23 cellular contexts compared by ENCODE assay signal in genomic region chr19:1121395-1121794, GRCh38.
"Had no signal": no experiment of that assay in that cellular context is flagged by ENCODE, and none has a peak within 500 bp of the region (broad histone marks: within the 10 kb centered on the region; RNA-seq: fewer than 3 reads in every experiment).

No MANE protein-coding gene starts in this region.

- H3K27me3 Mint-ChIP-seq: naive thymus-derived CD4-positive, alpha-beta T cell; progenitor cell of endocrine pancreas; stimulated activated naive CD8-positive, alpha-beta T cell treated with anti-CD3 and anti-CD28 coated beads, Interleukin-15, Interleukin-2, amounts not matched to agents 100 ng/mL and 50 ng/mL, for 24 hours had no signal

- H3K36me3 ChIP-seq: uterus had no signal

- H3K9me3 ChIP-seq: colonic mucosa, heart left ventricle, pancreas, tibial artery, upper lobe of left lung, uterus had no signal

- H3K9me3 Mint-ChIP-seq: naive thymus-derived CD4-positive, alpha-beta T cell; nephron progenitor cell; stimulated activated effector memory CD8-positive, alpha-beta T cell treated with anti-CD3 and anti-CD28 coated beads, Interleukin-12 subunit alpha, Interleukin-12 subunit beta, amount 100 ng/mL, for 72 hours; stimulated activated naive CD8-positive, alpha-beta T cell treated with anti-CD3 and anti-CD28 coated beads, Interleukin-15, Interleukin-2, amounts not matched to agents 100 ng/mL and 50 ng/mL, for 24 hours had no signal

- H3K4me2 ChIP-seq: smooth muscle cell had no signal

- H3K27me3 ChIP-seq: colonic mucosa, heart left ventricle, pancreas, tibial artery, upper lobe of left lung, uterus had no signal

- DNase-seq: colonic mucosa; dermis blood vessel endothelial cell; erythroblast; hippocampal formation; kidney glomerular epithelial cell; mammary epithelial cell; naive thymus-derived CD4-positive, alpha-beta T cell; nephron progenitor cell; nucleus accumbens; stimulated activated CD4-positive, alpha-beta T cell treated with anti-CD3 and anti-CD28 coated beads, Interleukin-4, amount 100 ng/mL, for 1 hour; stimulated activated CD8-positive, alpha-beta memory T cell treated with anti-CD3 and anti-CD28 coated beads, Interleukin-4, amount 100 ng/mL, for 48 hours; tibial artery; uterus had no signal

- H3K27ac Mint-ChIP-seq: nephron progenitor cell; progenitor cell of endocrine pancreas; stimulated activated effector memory CD8-positive, alpha-beta T cell treated with anti-CD3 and anti-CD28 coated beads, Interleukin-12 subunit alpha, Interleukin-12 subunit beta, amount 100 ng/mL, for 72 hours; stimulated activated naive CD8-positive, alpha-beta T cell treated with anti-CD3 and anti-CD28 coated beads, Interleukin-15, Interleukin-2, amounts not matched to agents 100 ng/mL and 50 ng/mL, for 24 hours had no signal

- H3K4me1 ChIP-seq: colonic mucosa, pancreas, uterus had no signal

- H3K4me3 Mint-ChIP-seq: naive thymus-derived CD4-positive, alpha-beta T cell; nephron progenitor cell; stimulated activated effector memory CD8-positive, alpha-beta T cell treated with anti-CD3 and anti-CD28 coated beads, Interleukin-12 subunit alpha, Interleukin-12 subunit beta, amount 100 ng/mL, for 72 hours; stimulated activated naive CD8-positive, alpha-beta T cell treated with anti-CD3 and anti-CD28 coated beads, Interleukin-15, Interleukin-2, amounts not matched to agents 100 ng/mL and 50 ng/mL, for 24 hours had no signal

- H3K4me3 ChIP-seq: colonic mucosa, heart left ventricle, pancreas, smooth muscle cell, tibial artery, upper lobe of left lung, uterus had no signal

- ATAC-seq: heart left ventricle; left lobe of liver; naive thymus-derived CD4-positive, alpha-beta T cell; pancreas; stimulated activated effector memory CD8-positive, alpha-beta T cell treated with anti-CD3 and anti-CD28 coated beads, Interleukin-12 subunit alpha, Interleukin-12 subunit beta, amount 100 ng/mL, for 72 hours had no signal

- FAIRE-seq: endothelial cell of umbilical vein, frontal cortex, pancreas had no signal

- H3K27ac ChIP-seq: colonic mucosa, heart left ventricle, pancreas, tibial artery, upper lobe of left lung, uterus had no signal
